ENCODE assay signal across 8 cellular contexts in the genomic region with DNA sequence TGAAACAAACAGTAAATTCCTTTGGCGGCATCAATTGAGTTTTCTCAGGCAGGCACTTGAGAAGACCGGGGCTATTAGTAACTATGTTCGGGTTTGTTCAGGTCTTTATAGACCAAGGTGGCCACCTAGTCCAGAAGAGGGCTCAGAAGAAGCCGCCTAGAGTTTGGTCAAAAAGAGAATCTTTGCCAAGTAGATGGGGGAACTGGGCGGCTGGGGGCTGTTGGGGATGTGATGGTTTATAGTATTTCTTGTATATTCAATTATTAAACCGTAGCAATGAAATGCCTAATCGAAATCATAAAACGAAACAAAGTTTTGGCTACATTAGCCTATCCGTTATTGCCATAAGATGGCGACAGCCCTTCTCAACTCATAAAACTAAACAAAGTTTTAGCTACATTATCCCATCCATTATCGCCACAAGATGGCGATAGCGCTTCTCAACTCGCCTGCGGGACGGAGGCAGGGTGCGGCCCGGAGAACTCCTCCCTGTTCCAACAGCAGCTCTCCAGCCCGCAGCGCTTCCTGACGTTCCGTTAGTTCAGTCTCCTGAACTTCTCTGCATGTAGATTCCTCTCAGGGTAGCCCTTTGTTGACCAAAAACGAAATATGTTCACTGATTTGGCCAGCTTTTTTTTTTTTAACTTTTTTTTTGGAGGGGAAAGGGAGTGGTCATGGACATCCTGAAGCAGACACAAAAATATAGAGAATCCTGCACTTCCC.
DNase-seq lines count a peak whose midpoint lies in the region; ATAC-seq and TF ChIP-seq lines count a peak whose summit lies in the region.

No MANE protein-coding gene starts in this region.

- H3K4me1 ChIP-seq in lung (ENCODE audit: control insufficient read depth in 2 of 2, insufficient read depth in 2 of 2, low read length in 2 of 2), result peaks cover 2 to 4% of the 10 kb centered on the region in 2 donors

- WGBS in lung, 2 donors, result 18% methylated on average over 23 of the region's 23 CpGs

- peaks cover 38% of the 10 kb centered on the region for H3K4me1 Mint-ChIP-seq in activated CD4-positive, alpha-beta T cell treated with anti-CD3 and anti-CD28 coated beads, Interleukin-2, amount 10 ng/mL, durations not matched to agents 24 days and 14 days

- H3K4me3 ChIP-seq in lung, result no peak overlapping the region

- peak overlapping the region; percentile 84 for H3K27ac Mint-ChIP-seq in activated CD4-positive, alpha-beta T cell treated with anti-CD3 and anti-CD28 coated beads, Interleukin-2, amount 10 ng/mL, durations not matched to agents 24 days and 14 days

- no peaks in the 10 kb centered on the region for H3K36me3 ChIP-seq in lung (ENCODE audit: control insufficient read depth in 2 of 2, insufficient read depth in 2 of 2, low read length in 2 of 2)

- H3K9me3 ChIP-seq in lung (ENCODE audit: control insufficient read depth in 2 of 2, insufficient read depth in 1 of 2, low read length in 1 of 2), result no peaks in the 10 kb centered on the region

- no peaks in the 10 kb centered on the region for H3K27me3 ChIP-seq in lung (ENCODE audit: control insufficient read depth, insufficient read depth)

- TF ChIP-seq CTCF in lung (IDR thresholded peaks at IDR 0.05; ENCODE audit: control extremely low read depth, extremely low read depth), result peak; percentile 93

- H3K36me3 Mint-ChIP-seq in activated CD4-positive, alpha-beta T cell treated with anti-CD3 and anti-CD28 coated beads, Interleukin-2, amount 10 ng/mL, durations not matched to agents 24 days and 14 days (ENCODE audit: low read depth), result peaks cover 3% of the 10 kb centered on the region

- peak overlapping the region in 1 of 2 donors; percentile 10 for H3K27ac ChIP-seq in lung (ENCODE audit: low read depth in 1 of 2, low read length in 1 of 2)

- ATAC-seq in HG02852 (IDR thresholded peaks at IDR 0.05; ENCODE audit: unreplicated experiment) (peak; percentile 69), lung (ENCODE audit: insufficient read depth, low FRiP score) (peak; percentile 94)

- no peaks in the 10 kb centered on the region for H3K9me3 Mint-ChIP-seq in activated CD4-positive, alpha-beta T cell treated with anti-CD3 and anti-CD28 coated beads, Interleukin-2, amount 10 ng/mL, durations not matched to agents 24 days and 14 days

- DNase-seq in NCI-H2081 (lab: John Stamatoyannopoulos, UW) (peak; percentile 11 to 12), NCI-H2081 treated with DMSO at 0.1 percent for 48 hours (lab: John Stamatoyannopoulos, UW) (no peak), NCI-H345 (lab: John Stamatoyannopoulos, UW) (peak; percentile 85), dermis blood vessel endothelial cell (peak; percentile 95), lung (ENCODE audit: low spot score) (peak; percentile 90)
- DNase-seq in activated CD4-positive, alpha-beta T cell treated with anti-CD3 and anti-CD28 coated beads, Interleukin-2, amount 10 ng/mL, durations not matched to agents 24 days and 14 days, result peak; percentile 96
- peak; percentile 54 to 76 (median 64) for DNase-seq in stimulated activated CD4-positive, alpha-beta T cell treated with anti-CD3 and anti-CD28 coated beads, TNF-alpha, amount 100 ng/mL, for 4 hours (ENCODE audit: low read depth in 3 of 3)

- intact Hi-C loops in activated CD4-positive, alpha-beta T cell treated with anti-CD3 and anti-CD28 coated beads, Interleukin-2, amount 10 ng/mL, durations not matched to agents 24 days and 14 days (cut with micrococcal nuclease), result loop anchor here (1.0 kb wide), 1 partner anchor 31 kb away; no protein-coding TSS in a partner anchor

- peak overlapping the region; percentile 88 for H3K4me3 Mint-ChIP-seq in activated CD4-positive, alpha-beta T cell treated with anti-CD3 and anti-CD28 coated beads, Interleukin-2, amount 10 ng/mL, durations not matched to agents 24 days and 14 days

- H3K27me3 Mint-ChIP-seq in activated CD4-positive, alpha-beta T cell treated with anti-CD3 and anti-CD28 coated beads, Interleukin-2, amount 10 ng/mL, durations not matched to agents 24 days and 14 days, result no peaks in the 10 kb centered on the region
